In the genomic region with DNA sequence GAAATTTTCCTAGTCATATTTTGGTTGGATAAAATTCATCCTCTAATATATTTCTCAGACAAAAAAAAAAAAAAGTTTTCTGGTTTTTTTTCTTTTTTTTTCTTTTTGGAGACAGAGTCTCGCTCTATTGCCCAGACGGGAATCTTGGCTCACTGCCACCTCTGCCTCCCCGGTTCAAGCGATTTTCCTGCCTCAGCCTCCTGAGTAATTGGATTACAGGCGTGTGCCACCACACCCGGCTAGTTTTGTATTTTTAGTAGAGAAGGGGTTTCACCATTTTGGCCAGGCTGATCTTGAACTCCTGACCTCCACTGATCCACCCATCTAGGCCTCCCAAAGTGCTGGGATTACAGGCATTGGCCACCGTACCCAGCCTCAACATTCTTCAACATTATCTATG, we compare ENCODE assay signal across 27 cellular contexts.
DNase-seq lines count a peak whose midpoint lies in the region; ATAC-seq, FAIRE-seq and TF ChIP-seq lines count a peak whose summit lies in the region.
"Had no signal": no experiment of that assay in that cellular context is flagged by ENCODE, and none has a peak within 500 bp of the region (broad histone marks: within the 10 kb centered on the region; RNA-seq: fewer than 3 reads in every experiment).

No MANE protein-coding gene starts in this region.

- H3K79me1 ChIP-seq in trophoblast cell (ENCODE audit: low read length) = no peaks in the 10 kb centered on the region

- no peak for TF ChIP-seq POLR2A in heart left ventricle (IDR thresholded peaks at IDR 0.05)

- no peak for TF ChIP-seq CTCF in A673 (conservative IDR thresholded peaks at IDR 0.05; ENCODE audit: low read depth, low read length)
- TF ChIP-seq CTCF in astrocyte (IDR thresholded peaks at IDR 0.05; ENCODE audit: insufficient read depth, low read depth, low read length) = no peak
- TF ChIP-seq CTCF in heart left ventricle (IDR thresholded peaks at IDR 0.05) = no peak

- POLR2A ChIA-PET in A673 (lab: Charles Lee; ENCODE audit: low non-redundant PET) = no interaction called here

- no peaks in the 10 kb centered on the region for H3K36me3 Mint-ChIP-seq in astrocyte (ENCODE audit: low read depth, unreplicated experiment)
- H3K36me3 Mint-ChIP-seq: CD8-positive, alpha-beta T cell had no signal

- ATAC-seq in GM19452 (IDR thresholded peaks at IDR 0.05; ENCODE audit: unreplicated experiment) (no peak), heart left ventricle (no peak)
- ATAC-seq: CD8-positive, alpha-beta T cell; HepG2 had no signal

- H3K4me1 Mint-ChIP-seq in astrocyte (ENCODE audit: low read depth, unreplicated experiment) = no peaks in the 10 kb centered on the region

- no peak overlapping the region for H2BK120ac ChIP-seq in trophoblast cell (ENCODE audit: insufficient read depth, low read length, poor library complexity)

- no peaks in the 10 kb centered on the region for H3K4me1 ChIP-seq in A673 (ENCODE audit: insufficient read depth, low read length, poor library complexity, severe bottlenecking)
- H3K4me1 ChIP-seq in astrocyte (ENCODE audit: insufficient read depth, low read length) = no peaks in the 10 kb centered on the region
- H3K4me1 ChIP-seq in trophoblast cell (ENCODE audit: control insufficient read depth in 1 of 2, insufficient read depth in 2 of 2, low read length in 2 of 2) = no peaks in the 10 kb centered on the region
- H3K4me1 ChIP-seq in Karpas-422 (ENCODE audit: low read length) = peaks cover 9% of the 10 kb centered on the region
- H3K4me1 ChIP-seq in heart left ventricle = no peaks in the 10 kb centered on the region
- H3K4me1 ChIP-seq: Caco-2 had no signal

- H3K79me2 ChIP-seq in astrocyte (ENCODE audit: insufficient read depth, low read length) = no peaks in the 10 kb centered on the region
- no peaks in the 10 kb centered on the region for H3K79me2 ChIP-seq in trophoblast cell (ENCODE audit: control insufficient read depth, insufficient read depth, low read length, poor library complexity)
- H3K79me2 ChIP-seq in Karpas-422 (ENCODE audit: low read length) = no peaks in the 10 kb centered on the region

- H3K9me2 ChIP-seq in Karpas-422 (replicated peaks; ENCODE audit: insufficient read depth, low read length) = no peaks in the 10 kb centered on the region

- intact Hi-C loops in A673 (cut with micrococcal nuclease; ENCODE audit: unreplicated experiment) (no loop called here), heart left ventricle (cut with DNase I) (no loop called here)

- no peak overlapping the region for H3K4ac ChIP-seq in trophoblast cell (ENCODE audit: low read depth, low read length)

- H3K9ac ChIP-seq in astrocyte (ENCODE audit: low read length) (no peak overlapping the region), trophoblast cell (ENCODE audit: low read length) (no peak overlapping the region), Karpas-422 (ENCODE audit: low read length) (no peak overlapping the region)

- no peak overlapping the region for H3K14ac ChIP-seq in trophoblast cell (ENCODE audit: low read length)

- BruUV-seq in A673 (replicated peaks; lab: Mats Ljungman, UMichigan) = no TSS peak

- H4K8ac ChIP-seq in trophoblast cell (ENCODE audit: low read depth, low read length) = peak overlapping the region; percentile 38

- no peak overlapping the region for H3K4me3 Mint-ChIP-seq in astrocyte (ENCODE audit: unreplicated experiment)
- H3K4me3 Mint-ChIP-seq: CD8-positive, alpha-beta T cell had no signal

- no peaks in the 10 kb centered on the region for H3K27me3 Mint-ChIP-seq in astrocyte (ENCODE audit: low read depth, unreplicated experiment)

- no peak overlapping the region for H4K91ac ChIP-seq in trophoblast cell (ENCODE audit: low read depth, low read length)

- H4K20me1 ChIP-seq in astrocyte (ENCODE audit: insufficient read depth, low read length) (no peaks in the 10 kb centered on the region), Karpas-422 (ENCODE audit: insufficient read depth, low read depth, low read length) (no peaks in the 10 kb centered on the region)

- no peak overlapping the region for H3K18ac ChIP-seq in trophoblast cell (ENCODE audit: low read length)

- no peak overlapping the region for H3K23ac ChIP-seq in trophoblast cell (ENCODE audit: low read length)

- peak overlapping the region; percentile 1 for H3K27ac Mint-ChIP-seq in astrocyte (ENCODE audit: unreplicated experiment)
- H3K27ac Mint-ChIP-seq: CD8-positive, alpha-beta T cell had no signal

- no peak overlapping the region for H2AFZ ChIP-seq in astrocyte (ENCODE audit: low read depth, low read length)
- no peak overlapping the region for H2AFZ ChIP-seq in trophoblast cell (ENCODE audit: insufficient read depth, low read length, poor library complexity)
- H2AFZ ChIP-seq in Karpas-422 (ENCODE audit: low read length) = no peak overlapping the region

- WGBS in trophoblast cell (ENCODE audit: extremely low coverage, insufficient coverage, insufficient read length) = no CpG with 5 or more reads among the region's 7 CpGs
- WGBS in heart left ventricle, 4 donors = 48 to 62% (median 55%) methylated on average over 7 of the region's 7 CpGs

- peak; percentile 2 for DNase-seq in A673 (ENCODE audit: low spot score)
- DNase-seq in NCI-H446 treated with DMSO at 0.1 percent for 48 hours (lab: John Stamatoyannopoulos, UW) = peak; percentile 14
- DNase-seq in astrocyte (ENCODE audit: low read depth) = no peak
- no peak for DNase-seq in trophoblast cell
- DNase-seq in Karpas-422 = no peak
- DNase-seq in heart left ventricle = no peak
- DNase-seq: AML-193; C1 segment of cervical spinal cord; Caco-2; CD8-positive, alpha-beta T cell; DMS79 treated with DMSO at 0.1 percent for 48 hours; GF-D8; H7; MV-4-11; NCI-H1105; NCI-H1436 treated with DMSO at 0.1 percent for 48 hours; NCI-H187 treated with DMSO at 0.1 percent for 48 hours; NCI-H2107; NCI-H526 treated with DMSO at 0.1 percent for 48 hours; NK-92 treated with Interleukin-12 subunit alpha and Interleukin-12 subunit beta, amount 100 ng/mL, for 24 hours; Right ventricle myocardium superior; RPMI8226; T-helper 1 cell had no signal

- no peak overlapping the region for H4K12ac ChIP-seq in trophoblast cell (ENCODE audit: low read depth, low read length)

- CTCF ChIA-PET in A673 (lab: Charles Lee) = no interaction called here

- no peak overlapping the region for H2AK5ac ChIP-seq in trophoblast cell (ENCODE audit: low read length)

- H3K9me3 Mint-ChIP-seq in astrocyte (ENCODE audit: unreplicated experiment) = no peaks in the 10 kb centered on the region

- H3K4me2 ChIP-seq in astrocyte (ENCODE audit: low read length) = no peak overlapping the region
- H3K4me2 ChIP-seq in trophoblast cell (ENCODE audit: low read length) = no peak overlapping the region
- H3K4me2 ChIP-seq in Karpas-422 (ENCODE audit: low read depth, low read length, poor library complexity, severe bottlenecking) = no peak overlapping the region

- H3K4me3 ChIP-seq in A673 (ENCODE audit: low read depth, low read length, poor library complexity, severe bottlenecking) = no peak overlapping the region
- H3K4me3 ChIP-seq in astrocyte (ENCODE audit: insufficient read depth, low read depth, low read length) = no peak overlapping the region
- no peak overlapping the region for H3K4me3 ChIP-seq in trophoblast cell (ENCODE audit: low read depth, low read length)
- no peak overlapping the region for H3K4me3 ChIP-seq in Karpas-422 (ENCODE audit: low read length)
- H3K4me3 ChIP-seq in heart left ventricle = no peak overlapping the region

- H3K27me3 ChIP-seq in A673 (replicated peaks; ENCODE audit: insufficient read depth, low read depth, low read length, poor library complexity) = no peaks in the 10 kb centered on the region
- H3K27me3 ChIP-seq in astrocyte (ENCODE audit: insufficient read depth, low read length) = no peaks in the 10 kb centered on the region
- H3K27me3 ChIP-seq in trophoblast cell (ENCODE audit: insufficient read depth, low read length) = no peaks in the 10 kb centered on the region
- no peaks in the 10 kb centered on the region for H3K27me3 ChIP-seq in Karpas-422 (ENCODE audit: low read length)
- no peaks in the 10 kb centered on the region for H3K27me3 ChIP-seq in heart left ventricle

- FAIRE-seq in astrocyte (lab: Jason Lieb, UNC) = no peak
- FAIRE-seq: GM12891, GM19239, HepG2 had no signal

- H3K27ac ChIP-seq in A673 (ENCODE audit: low read depth, low read length, poor library complexity, severe bottlenecking) (no peak overlapping the region), astrocyte (ENCODE audit: low read depth, low read length) (no peak overlapping the region), trophoblast cell (ENCODE audit: low read depth, low read length) (no peak overlapping the region), Karpas-422 (ENCODE audit: low read length) (no peak overlapping the region), heart left ventricle (no peak overlapping the region)

- no peak overlapping the region for H2BK12ac ChIP-seq in trophoblast cell (ENCODE audit: low read length)

- H3K9me3 ChIP-seq in A673 (ENCODE audit: low read depth, low read length, poor library complexity, severe bottlenecking) = no peaks in the 10 kb centered on the region
- H3K9me3 ChIP-seq in astrocyte (ENCODE audit: insufficient read depth, low read depth, low read length) = no peaks in the 10 kb centered on the region
- H3K9me3 ChIP-seq in trophoblast cell (ENCODE audit: insufficient read depth, low read depth, low read length) = no peaks in the 10 kb centered on the region
- H3K9me3 ChIP-seq in Karpas-422 (ENCODE audit: low read length) = no peaks in the 10 kb centered on the region
- H3K9me3 ChIP-seq in heart left ventricle = peaks cover 0 to 3% (median 0%) of the 10 kb centered on the region in 12 donors
- H3K9me3 ChIP-seq: Caco-2 had no signal

- no peak overlapping the region for H2BK5ac ChIP-seq in trophoblast cell (ENCODE audit: low read depth, low read length, poor library complexity)

- H3K36me3 ChIP-seq in A673 (ENCODE audit: insufficient read depth, low read length, poor library complexity, severe bottlenecking) (no peaks in the 10 kb centered on the region), astrocyte (ENCODE audit: insufficient read depth, low read length) (no peaks in the 10 kb centered on the region), trophoblast cell (ENCODE audit: control insufficient read depth in 1 of 2, insufficient read depth in 2 of 2, low read length in 2 of 2) (no peaks in the 10 kb centered on the region), Karpas-422 (ENCODE audit: insufficient read depth, low read length) (no peaks in the 10 kb centered on the region), heart left ventricle (no peaks in the 10 kb centered on the region)

Comparison
In these comparisons a context has a peak if more than half of its experiments do, and no peak if none do; other contexts are left out.
1. DNase-seq: peak in A673 (single experiment) and NCI-H446 treated with DMSO at 0.1 percent for 48 hours (single experiment); none in astrocyte (single experiment), trophoblast cell (0 of 2), Karpas-422 (single experiment) and heart left ventricle (0 of 5).